Comparison of ENCODE assay signal across 18 cellular contexts in genomic region chr1:29949676-29950075, GRCh38.
A peak's percentile ranks its signal among the peaks of the same experiment; 100 is the strongest.
DNase-seq lines count a peak whose midpoint lies in the region; ATAC-seq and TF ChIP-seq lines count a peak whose summit lies in the region.
"Had no signal": no experiment of that assay in that cellular context is flagged by ENCODE, and none has a peak within 500 bp of the region (broad histone marks: within the 10 kb centered on the region; RNA-seq: fewer than 3 reads in every experiment).

No MANE protein-coding gene starts in this region.

- no peak overlapping the region for H3K27ac Mint-ChIP-seq in H9
- H3K27ac Mint-ChIP-seq: CD4-positive, alpha-beta memory T cell; IgD-negative memory B cell had no signal

- ATAC-seq in right lobe of liver, result peak in 3 of 4 donors; percentile 14 to 67 (median 29)
- no peak for ATAC-seq in HG03432 (IDR thresholded peaks at IDR 0.05; ENCODE audit: unreplicated experiment)
- no peak for ATAC-seq in GM18870 (IDR thresholded peaks at IDR 0.05; ENCODE audit: unreplicated experiment)

- no peaks in the 10 kb centered on the region for H3K9me3 ChIP-seq in H9 (ENCODE audit: control insufficient read depth, low read depth, low read length)
- H3K9me3 ChIP-seq in right lobe of liver, result no peaks in the 10 kb centered on the region
- H3K9me3 ChIP-seq: BE2C, HAP-1 had no signal

- H3K27ac ChIP-seq in H9 (ENCODE audit: insufficient read length, low read depth, low read length), result no peak overlapping the region
- H3K27ac ChIP-seq in right lobe of liver, result no peak overlapping the region
- H3K27ac ChIP-seq: C4-2B, GM23248, KMS-11 had no signal

- H3K23me2 ChIP-seq in H9 (ENCODE audit: insufficient read length, low read depth, low read length, poor library complexity, severe bottlenecking), result no peaks in the 10 kb centered on the region

- no peak overlapping the region for H3K4ac ChIP-seq in H9 (ENCODE audit: low read depth, low read length)

- no peak overlapping the region for H3T11ph ChIP-seq in H9 (ENCODE audit: low read length)

- H2BK12ac ChIP-seq in H9 (ENCODE audit: insufficient read length, low read depth, low read length), result no peak overlapping the region

- in situ Hi-C loops in GM13976 (cut with MboI; ENCODE audit: low sequenced_read_pairs, unreplicated experiment), result no loop called here

- no peak overlapping the region for H2BK120ac ChIP-seq in H9 (ENCODE audit: low read depth, low read length, poor library complexity, severe bottlenecking)

- H3K79me1 ChIP-seq in H9 (ENCODE audit: insufficient read depth, low read depth, low read length, poor library complexity, severe bottlenecking), result no peaks in the 10 kb centered on the region

- H3K56ac ChIP-seq in H9 (ENCODE audit: insufficient read length, low read depth, low read length), result no peak overlapping the region

- H3K23ac ChIP-seq in H9 (ENCODE audit: insufficient read length, low read depth, low read length), result no peak overlapping the region

- no peak overlapping the region for H2BK5ac ChIP-seq in H9 (ENCODE audit: insufficient read length, low read length)

- H2BK20ac ChIP-seq in H9 (ENCODE audit: low read depth, low read length, poor library complexity, severe bottlenecking), result no peak overlapping the region

- TF ChIP-seq CTCF in H9 (conservative IDR thresholded peaks at IDR 0.05) (no peak), right lobe of liver (IDR thresholded peaks at IDR 0.05) (no peak), GM13976 (IDR thresholded peaks at IDR 0.05; ENCODE audit: borderline replicate concordance, control extremely low read depth, extremely low read depth, insufficient read depth, missing control alignments) (no peak)

- H3K14ac ChIP-seq in H9 (ENCODE audit: insufficient read depth, low read length), result no peak overlapping the region

- H3K36me3 Mint-ChIP-seq in H9 (ENCODE audit: insufficient read depth in 1 of 3, low read depth in 3 of 3), result no peaks in the 10 kb centered on the region
- H3K36me3 Mint-ChIP-seq: CD4-positive, alpha-beta memory T cell; IgD-negative memory B cell had no signal

- DNase-seq in H9 (peak; percentile 41), NCI-H69 (lab: John Stamatoyannopoulos, UW) (peak; percentile 3), iPS-NIHi7 (ENCODE audit: extremely low spot score) (peak; percentile 48), right lobe of liver (peak in 1 of 3 donors; percentile 55), GM13976 (ENCODE audit: low spot score) (no peak)
- DNase-seq: BE2C; CD4-positive, alpha-beta memory T cell; COR-L47; DMS153; DMS79 treated with DMSO at 0.1 percent for 48 hours; EL; GM23248 had no signal

- H3K36me3 ChIP-seq in right lobe of liver, result no peaks in the 10 kb centered on the region
- H3K36me3 ChIP-seq: BE2C, HAP-1 had no signal

- intact Hi-C loops in right lobe of liver (cut with DNase I), result no loop called here

- H2BK15ac ChIP-seq in H9 (ENCODE audit: low read depth, low read length), result no peak overlapping the region

- WGBS in H9 (ENCODE audit: extremely low coverage, insufficient read length, low lambda C conversion rate), result no CpG with 5 or more reads among the region's 1 CpG
- WGBS in right lobe of liver (ENCODE audit: insufficient coverage, low coverage, low lambda C conversion rate, missing lambda C conversion rate), result 14% methylated on average over 1 of the region's 1 CpG

- no peak for TF ChIP-seq POLR2A in right lobe of liver (IDR thresholded peaks at IDR 0.05)

- no peak overlapping the region for H3K4me2 ChIP-seq in H9 (ENCODE audit: insufficient read depth, insufficient read length, low read length)
- H3K4me2 ChIP-seq: KMS-11 had no signal

- no peak overlapping the region for H3K9ac ChIP-seq in H9 (ENCODE audit: extremely low read depth, insufficient read length, low read length)
- H3K9ac ChIP-seq: GM23248, KMS-11 had no signal

- H3K18ac ChIP-seq in H9 (ENCODE audit: insufficient read length, low read depth, low read length), result no peak overlapping the region

- H3K27me3 ChIP-seq in H9 (ENCODE audit: insufficient read depth, low read length), result no peaks in the 10 kb centered on the region
- no peaks in the 10 kb centered on the region for H3K27me3 ChIP-seq in right lobe of liver
- H3K27me3 ChIP-seq: BE2C had no signal

- H4K5ac ChIP-seq in H9 (ENCODE audit: insufficient read length, low read depth, low read length), result no peak overlapping the region

- no peaks in the 10 kb centered on the region for H3K79me2 ChIP-seq in H9 (ENCODE audit: insufficient read depth, low read length)

- H3K4me1 Mint-ChIP-seq in H9, result peaks cover 33 to 36% of the 10 kb centered on the region in 2 experiments
- H3K4me1 Mint-ChIP-seq: CD4-positive, alpha-beta memory T cell; IgD-negative memory B cell had no signal

- H3K4me3 Mint-ChIP-seq in H9, result no peak overlapping the region
- H3K4me3 Mint-ChIP-seq: CD4-positive, alpha-beta memory T cell; IgD-negative memory B cell had no signal

- no peaks in the 10 kb centered on the region for H4K20me1 ChIP-seq in H9 (ENCODE audit: control insufficient read depth, insufficient read depth, insufficient read length)

- no peak overlapping the region for H2AK5ac ChIP-seq in H9 (ENCODE audit: insufficient read length, low read length)

- H3K27me3 Mint-ChIP-seq in H9 (ENCODE audit: low read depth), result peaks cover 4% of the 10 kb centered on the region
- H3K27me3 Mint-ChIP-seq: IgD-negative memory B cell had no signal

- no peak overlapping the region for H4K8ac ChIP-seq in H9 (replicated peaks; ENCODE audit: insufficient read length, low read depth, low read length)

- H3K9me3 Mint-ChIP-seq in H9, result no peaks in the 10 kb centered on the region
- H3K9me3 Mint-ChIP-seq: IgD-negative memory B cell had no signal

- H4K91ac ChIP-seq in H9 (ENCODE audit: insufficient read length, low read depth, low read length), result no peak overlapping the region

- H2AFZ ChIP-seq in H9 (ENCODE audit: low read length), result no peak overlapping the region
- H2AFZ ChIP-seq: GM23248 had no signal

- H3K4me3 ChIP-seq in right lobe of liver, result no peak overlapping the region
- H3K4me3 ChIP-seq: GM23248, HAP-1 had no signal

- H3K4me1 ChIP-seq in H9 (ENCODE audit: insufficient read depth, low read length) (peaks cover 11% of the 10 kb centered on the region), right lobe of liver (no peaks in the 10 kb centered on the region)
- H3K4me1 ChIP-seq: BE2C, HAP-1 had no signal

Comparison
In these comparisons a context has a peak if more than half of its experiments do, and no peak if none do; other contexts are left out.
1. ATAC-seq: peak in right lobe of liver (3 of 4); none in HG03432 (single experiment) and GM18870 (single experiment).